Comparison of ENCODE assay signal across 9 cellular contexts in the genomic region with DNA sequence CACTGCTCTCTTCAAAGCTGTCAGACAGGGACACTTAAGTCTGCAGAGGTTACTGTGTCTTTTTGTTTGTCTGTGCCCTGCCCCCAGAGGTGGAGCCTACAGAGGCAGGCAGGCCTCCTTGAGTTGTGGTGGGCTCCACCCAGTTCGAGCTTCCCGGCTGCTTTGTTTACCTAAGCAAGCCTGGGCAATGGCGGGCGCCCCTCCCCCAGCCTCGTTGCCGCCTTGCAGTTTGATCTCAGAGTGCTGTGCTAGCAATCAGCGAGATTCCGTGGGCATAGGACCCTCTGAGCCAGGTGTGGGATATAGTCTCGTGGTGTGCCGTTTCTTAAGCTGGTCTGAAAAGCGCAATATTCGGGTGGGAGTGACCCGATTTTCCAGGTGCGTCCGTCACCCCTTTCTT. TPM values are rescaled to one million over a fixed set of nuclear protein-coding genes. Genes with fewer than 3 reads are reported as not detected.
DNase-seq lines count a peak whose midpoint lies in the region; ATAC-seq, FAIRE-seq and TF ChIP-seq lines count a peak whose summit lies in the region.
"Not testable (repeated sequence)": the region's sequence is repeated elsewhere in the genome, so short reads cannot be mapped to it uniquely, and the experiment has no call there.
"Had no signal": no experiment of that assay in that cellular context is flagged by ENCODE, and none has a peak within 500 bp of the region (broad histone marks: within the 10 kb centered on the region; RNA-seq: fewer than 3 reads in every experiment).

No MANE protein-coding gene starts in this region.

- H4K20me1 ChIP-seq in endothelial cell of umbilical vein (replicated peaks; ENCODE audit: control insufficient read depth, extremely low read depth, insufficient read depth, low read length) = not testable (repeated sequence)

- not testable (repeated sequence) for H3K27me3 Mint-ChIP-seq in Caco-2 (ENCODE audit: insufficient read depth, unreplicated experiment); activated CD8-positive, alpha-beta memory T cell treated with anti-CD3 and anti-CD28 coated beads, Interleukin-2, amount 10 ng/mL, durations not matched to agents 7 days and 5 days; activated naive CD8-positive, alpha-beta T cell treated with anti-CD3 and anti-CD28 coated beads, Interleukin-2, amount 10 ng/mL, durations not matched to agents 7 days and 5 days; osteocyte (ENCODE audit: unreplicated experiment)

- not testable (repeated sequence) for H3K9me3 ChIP-seq in Caco-2; endothelial cell of umbilical vein (replicated peaks; ENCODE audit: control insufficient read depth, insufficient read depth, low read length); thymus (ENCODE audit: control insufficient read depth)

- BruUV-seq in Caco-2 (replicated peaks; lab: Mats Ljungman, UMichigan) (TSS peak; percentile 70), endothelial cell of umbilical vein (replicated peaks; lab: Mats Ljungman, UMichigan) (TSS peak; percentile 50)

- not testable (repeated sequence) for H3K79me2 ChIP-seq in endothelial cell of umbilical vein (ENCODE audit: control insufficient read depth, insufficient read depth, low read length)

- ATAC-seq in activated CD8-positive, alpha-beta memory T cell treated with anti-CD3 and anti-CD28 coated beads, Interleukin-2, amount 10 ng/mL, durations not matched to agents 7 days and 5 days; activated naive CD8-positive, alpha-beta T cell treated with anti-CD3 and anti-CD28 coated beads, Interleukin-2, amount 10 ng/mL, durations not matched to agents 7 days and 5 days (ENCODE audit: low read depth): not testable (repeated sequence)

- peak; percentile 50 to 77 for DNase-seq in Caco-2
- not testable (repeated sequence) for DNase-seq in RWPE1 (ENCODE audit: low spot score); endothelial cell of umbilical vein (ENCODE audit: low read depth, low spot score); kidney epithelial cell (ENCODE audit: low read depth); osteocyte (ENCODE audit: extremely low spot score, unreplicated experiment)
- peak; percentile 48 for DNase-seq in activated CD8-positive, alpha-beta memory T cell treated with anti-CD3 and anti-CD28 coated beads, Interleukin-2, amount 10 ng/mL, durations not matched to agents 7 days and 5 days
- peak; percentile 29 for DNase-seq in activated naive CD8-positive, alpha-beta T cell treated with anti-CD3 and anti-CD28 coated beads, Interleukin-2, amount 10 ng/mL, durations not matched to agents 7 days and 5 days

- not testable (repeated sequence) for H3K4me2 ChIP-seq in endothelial cell of umbilical vein (ENCODE audit: insufficient read depth, low read length)

- H3K4me3 Mint-ChIP-seq in Caco-2 (ENCODE audit: unreplicated experiment) (peak overlapping the region; percentile 75), osteocyte (ENCODE audit: unreplicated experiment) (peak overlapping the region; percentile 72)
- H3K4me3 Mint-ChIP-seq in activated CD8-positive, alpha-beta memory T cell treated with anti-CD3 and anti-CD28 coated beads, Interleukin-2, amount 10 ng/mL, durations not matched to agents 7 days and 5 days = peak overlapping the region; percentile 78
- H3K4me3 Mint-ChIP-seq in activated naive CD8-positive, alpha-beta T cell treated with anti-CD3 and anti-CD28 coated beads, Interleukin-2, amount 10 ng/mL, durations not matched to agents 7 days and 5 days = peak overlapping the region; percentile 84

- not testable (repeated sequence) for H2AFZ ChIP-seq in endothelial cell of umbilical vein (ENCODE audit: low read depth, low read length)

- peak overlapping the region; percentile 85 for H3K27ac ChIP-seq in RWPE1
- H3K27ac ChIP-seq in endothelial cell of umbilical vein (ENCODE audit: insufficient read depth, low read depth, low read length) = not testable (repeated sequence)
- H3K27ac ChIP-seq in thymus (ENCODE audit: low read depth) = peak overlapping the region; percentile 60

- H3K4me1 Mint-ChIP-seq in Caco-2 (ENCODE audit: low read depth, unreplicated experiment); activated naive CD8-positive, alpha-beta T cell treated with anti-CD3 and anti-CD28 coated beads, Interleukin-2, amount 10 ng/mL, durations not matched to agents 7 days and 5 days; osteocyte (ENCODE audit: unreplicated experiment): not testable (repeated sequence)
- peaks cover 12% of the 10 kb centered on the region for H3K4me1 Mint-ChIP-seq in activated CD8-positive, alpha-beta memory T cell treated with anti-CD3 and anti-CD28 coated beads, Interleukin-2, amount 10 ng/mL, durations not matched to agents 7 days and 5 days

- TF ChIP-seq CTCF in Caco-2 (IDR thresholded peaks at IDR 0.05; ENCODE audit: insufficient read depth in 1 of 2, low read depth in 1 of 2, low read length in 1 of 2, severe bottlenecking in 1 of 2, unreplicated experiment in 1 of 2); RWPE1 (conservative IDR thresholded peaks at IDR 0.05; ENCODE audit: low read depth); endothelial cell of umbilical vein (IDR thresholded peaks at IDR 0.05; ENCODE audit: extremely low read depth in 1 of 2, insufficient read depth in 1 of 2, low read depth in 1 of 2, low read length in 2 of 2); kidney epithelial cell (IDR thresholded peaks at IDR 0.05; ENCODE audit: insufficient read depth, low read length, poor library complexity, severe bottlenecking); osteocyte (IDR thresholded peaks at IDR 0.05): not testable (repeated sequence)

- dilution Hi-C loops in endothelial cell of umbilical vein (cut with MboI; ENCODE audit: extremely low pct_ligation_motif_present, low sequenced_read_pairs) = not testable (repeated sequence)

- 6% methylated on average over 8 of the region's 15 CpGs for WGBS in thymus

- CTCF ChIA-PET in Caco-2 (lab: Charles Lee) = interaction anchor here (0.7 kb wide), 1 partner anchor 21 kb away, joined by 5 read pairs; no protein-coding TSS in a partner anchor
- CTCF ChIA-PET in RWPE1 (lab: Yijun Ruan, JAX) = interaction anchor here (1.2 kb wide), 1 partner anchor 97 kb away, joined by 3 read pairs; no protein-coding TSS in a partner anchor
- CTCF ChIA-PET in activated CD8-positive, alpha-beta memory T cell treated with anti-CD3 and anti-CD28 coated beads, Interleukin-2, amount 10 ng/mL, durations not matched to agents 7 days and 5 days (lab: Charles Lee) = interaction anchor here (1.8 kb wide), 1 partner anchor 85 kb away, joined by 8 read pairs; the partner anchor contains the start of gene ZNF638
- CTCF ChIA-PET in endothelial cell of umbilical vein (lab: Charles Lee) = not testable (repeated sequence)

- H3K4me1 ChIP-seq in Caco-2; thymus (ENCODE audit: control insufficient read depth, insufficient read depth, low read length): not testable (repeated sequence)
- H3K4me1 ChIP-seq in endothelial cell of umbilical vein (ENCODE audit: control insufficient read depth, extremely low read depth, insufficient read depth, low read length) = peaks cover 22% of the 10 kb centered on the region

- TF ChIP-seq POLR2A in endothelial cell of umbilical vein (IDR thresholded peaks at IDR 0.05; ENCODE audit: low read depth, low read length) = not testable (repeated sequence)

- not testable (repeated sequence) for H3K36me3 ChIP-seq in Caco-2 (ENCODE audit: control insufficient read depth, insufficient read depth, low read length); endothelial cell of umbilical vein (ENCODE audit: control insufficient read depth in 2 of 2, extremely low read depth in 1 of 2, insufficient read depth in 2 of 2, low read length in 2 of 2); kidney epithelial cell (ENCODE audit: control insufficient read depth, insufficient read depth, low read length); thymus (ENCODE audit: control insufficient read depth, insufficient read depth)

- not testable (repeated sequence) for H3K9ac ChIP-seq in endothelial cell of umbilical vein (replicated peaks; ENCODE audit: extremely low read depth, insufficient read depth, low read length)

- POLR2A ChIA-PET in Caco-2 (lab: Charles Lee); RWPE1 (lab: Yijun Ruan, JAX; ENCODE audit: low non-redundant PET); endothelial cell of umbilical vein (lab: Charles Lee): not testable (repeated sequence)
- POLR2A ChIA-PET in activated naive CD8-positive, alpha-beta T cell treated with anti-CD3 and anti-CD28 coated beads, Interleukin-2, amount 10 ng/mL, durations not matched to agents 7 days and 5 days (lab: Charles Lee) = interaction anchor here (1.1 kb wide), 1 partner anchor 85 kb away, joined by 7 read pairs; the partner anchor contains the start of gene ZNF638

- H3K36me3 Mint-ChIP-seq in Caco-2 (ENCODE audit: insufficient read depth, unreplicated experiment) = peaks cover 11% of the 10 kb centered on the region
- not testable (repeated sequence) for H3K36me3 Mint-ChIP-seq in activated CD8-positive, alpha-beta memory T cell treated with anti-CD3 and anti-CD28 coated beads, Interleukin-2, amount 10 ng/mL, durations not matched to agents 7 days and 5 days; activated naive CD8-positive, alpha-beta T cell treated with anti-CD3 and anti-CD28 coated beads, Interleukin-2, amount 10 ng/mL, durations not matched to agents 7 days and 5 days; osteocyte (ENCODE audit: unreplicated experiment)

- not testable (repeated sequence) for H3K27me3 ChIP-seq in Caco-2 (replicated peaks; ENCODE audit: control insufficient read depth, insufficient read depth, low read length); endothelial cell of umbilical vein (ENCODE audit: control insufficient read depth in 2 of 2, insufficient read depth in 2 of 2, low read length in 2 of 2); kidney epithelial cell (ENCODE audit: control insufficient read depth, insufficient read depth, low read length); thymus (ENCODE audit: control insufficient read depth, insufficient read depth)

- intact Hi-C loops in Caco-2 (cut with micrococcal nuclease; ENCODE audit: unreplicated experiment); endothelial cell of umbilical vein (cut with micrococcal nuclease): not testable (repeated sequence)

- FAIRE-seq in endothelial cell of umbilical vein (lab: Jason Lieb, UNC) = not testable (repeated sequence)

- H3K9me1 ChIP-seq in endothelial cell of umbilical vein (replicated peaks; ENCODE audit: control insufficient read depth, extremely low read depth, insufficient read depth, low read length) = not testable (repeated sequence)

- H3K9me3 Mint-ChIP-seq in Caco-2 (ENCODE audit: unreplicated experiment); activated CD8-positive, alpha-beta memory T cell treated with anti-CD3 and anti-CD28 coated beads, Interleukin-2, amount 10 ng/mL, durations not matched to agents 7 days and 5 days (ENCODE audit: low read depth); activated naive CD8-positive, alpha-beta T cell treated with anti-CD3 and anti-CD28 coated beads, Interleukin-2, amount 10 ng/mL, durations not matched to agents 7 days and 5 days; osteocyte (ENCODE audit: unreplicated experiment): not testable (repeated sequence)

- H3K4me3 ChIP-seq in Caco-2 (ENCODE audit: low read depth, low read length) (peak overlapping the region; percentile 29), endothelial cell of umbilical vein (replicated peaks in 1 of 3; ENCODE audit: insufficient read depth in 1 of 3, low read depth in 1 of 3, low read length in 3 of 3) (peak overlapping the region in 1 of 3 experiments; percentile 22), kidney epithelial cell (ENCODE audit: low read depth, low read length) (peak overlapping the region; percentile 28)
- H3K4me3 ChIP-seq in thymus (ENCODE audit: low read length) = not testable (repeated sequence)

- peak overlapping the region; percentile 93 for H3K27ac Mint-ChIP-seq in Caco-2 (ENCODE audit: unreplicated experiment)
- H3K27ac Mint-ChIP-seq in activated CD8-positive, alpha-beta memory T cell treated with anti-CD3 and anti-CD28 coated beads, Interleukin-2, amount 10 ng/mL, durations not matched to agents 7 days and 5 days = peak overlapping the region; percentile 75
- not testable (repeated sequence) for H3K27ac Mint-ChIP-seq in activated naive CD8-positive, alpha-beta T cell treated with anti-CD3 and anti-CD28 coated beads, Interleukin-2, amount 10 ng/mL, durations not matched to agents 7 days and 5 days; osteocyte (ENCODE audit: unreplicated experiment)

RNA-seq across cellular contexts. Expression of gene DYSF, which starts 36.5 kb away (rescaled TPM):
- total RNA-seq in Caco-2 (2022) (1.7 and 2.2 TPM in 2 replicates), endothelial cell of umbilical vein (134 and 152 TPM in 2 replicates), kidney epithelial cell (42.8 and 49.0 TPM in 2 replicates), osteocyte (68.8 and 72.0 TPM in 2 replicates)
- total RNA-seq in activated CD8-positive, alpha-beta memory T cell treated with anti-CD3 and anti-CD28 coated beads, Interleukin-2, amount 10 ng/mL, durations not matched to agents 7 days and 5 days = 1 to 10 TPM; 7.3 to 8.9 TPM
- 1 to 10 TPM; 6.3 to 6.7 TPM for total RNA-seq in activated naive CD8-positive, alpha-beta T cell treated with anti-CD3 and anti-CD28 coated beads, Interleukin-2, amount 10 ng/mL, durations not matched to agents 7 days and 5 days
- polyA plus RNA-seq in endothelial cell of umbilical vein (50.9 and 53.5 TPM in 2 replicates), thymus (5.8 TPM)
- polyA plus RNA-seq in endothelial cell of umbilical vein (2011; cell fraction: cytosol; rRNA removed) = 49.0 and 50.6 TPM in 2 replicates
- polyA plus RNA-seq in endothelial cell of umbilical vein (2011; cell fraction: nucleus; rRNA removed) = 84.1 and 102 TPM in 2 replicates
- 29.9 and 46.0 TPM in 2 replicates for polyA plus RNA-seq in endothelial cell of umbilical vein (2012)
- polyA minus RNA-seq in endothelial cell of umbilical vein = 111 and 117 TPM in 2 replicates
- polyA minus RNA-seq in endothelial cell of umbilical vein (2011; cell fraction: cytosol; rRNA and poly(A)+ RNA removed) = 0.72 TPM
- 62.9 and 88.7 TPM in 2 replicates for polyA minus RNA-seq in endothelial cell of umbilical vein (2011; cell fraction: nucleus; rRNA and poly(A)+ RNA removed)
- total RNA-seq: OCI-LY7 had no signal
